9 cellular contexts compared by ENCODE assay signal in the genomic region with DNA sequence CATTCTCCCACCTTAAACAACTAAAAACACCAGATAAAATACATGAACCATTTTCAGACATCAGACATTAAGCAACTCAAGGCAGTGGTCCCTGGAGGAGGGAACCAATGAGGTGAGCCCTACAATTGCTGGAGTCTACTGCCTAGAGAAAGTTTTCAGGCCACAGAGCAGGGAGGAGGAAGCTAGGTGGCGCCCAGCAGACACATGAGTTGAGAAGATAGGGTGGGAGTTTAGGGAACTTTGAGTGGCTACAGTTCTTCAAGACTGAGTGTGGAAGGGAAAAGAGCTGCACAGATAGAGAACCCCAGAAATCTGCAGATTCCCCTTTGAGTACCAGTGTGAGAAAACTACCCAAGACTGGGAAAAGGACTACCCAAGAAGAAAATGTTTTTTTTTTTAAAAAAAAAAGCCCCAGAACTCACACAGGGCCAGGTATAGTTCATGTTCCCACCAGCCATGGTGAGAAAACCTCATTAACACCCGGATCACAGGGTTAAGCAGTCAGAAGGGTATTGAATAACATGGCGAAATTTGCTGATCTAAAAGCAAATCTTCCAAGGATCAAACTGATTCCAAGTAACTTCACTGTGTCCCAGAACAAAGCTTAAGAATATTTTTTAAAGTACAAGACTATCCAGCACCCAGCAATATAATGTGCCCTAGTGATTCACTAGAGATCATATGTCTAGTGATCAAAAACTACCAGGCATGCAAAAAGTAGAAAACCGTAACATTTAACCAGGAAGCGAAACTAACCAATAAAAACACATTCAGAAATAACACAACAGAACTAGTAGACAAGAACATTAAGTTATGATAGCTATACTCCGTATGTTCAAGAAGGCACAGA. TPM values are rescaled to one million over a fixed set of nuclear protein-coding genes. Genes with fewer than 3 reads are reported as not detected.
DNase-seq lines count a peak whose midpoint lies in the region; ATAC-seq and TF ChIP-seq lines count a peak whose summit lies in the region.
"Had no signal": no experiment of that assay in that cellular context is flagged by ENCODE, and none has a peak within 500 bp of the region (broad histone marks: within the 10 kb centered on the region; RNA-seq: fewer than 3 reads in every experiment).

No MANE protein-coding gene starts in this region.

- H3K36me3 Mint-ChIP-seq in naive B cell (peaks cover 22 to 32% of the 10 kb centered on the region in 2 donors), osteocyte (ENCODE audit: unreplicated experiment) (peaks cover 59% of the 10 kb centered on the region)

- H3K9me3 Mint-ChIP-seq in naive B cell: peaks cover 0 to 3% (median 0%) of the 10 kb centered on the region in 7 donors
- peaks cover 7% of the 10 kb centered on the region for H3K9me3 Mint-ChIP-seq in osteocyte (ENCODE audit: unreplicated experiment)
- H3K9me3 Mint-ChIP-seq: activated naive CD8-positive, alpha-beta T cell treated with anti-CD3 and anti-CD28 coated beads, Interleukin-2, amount 10 ng/mL, durations not matched to agents 7 days and 5 days had no signal

- TF ChIP-seq CTCF in osteocyte (IDR thresholded peaks at IDR 0.05): no peak

- H3K27me3 Mint-ChIP-seq in naive B cell (no peaks in the 10 kb centered on the region), osteocyte (ENCODE audit: unreplicated experiment) (no peaks in the 10 kb centered on the region)
- H3K27me3 Mint-ChIP-seq: activated naive CD8-positive, alpha-beta T cell treated with anti-CD3 and anti-CD28 coated beads, Interleukin-2, amount 10 ng/mL, durations not matched to agents 7 days and 5 days had no signal

- DNase-seq in activated CD4-positive, CD25-positive, alpha-beta regulatory T cell treated with anti-CD3 and anti-CD28 coated beads, Interleukin-2, amount 50 U/mL, for 72 hours: no peak
- DNase-seq in SK-MEL-5 (ENCODE audit: low read depth, low spot score) (peak; percentile 50), naive B cell (peak; percentile 45), NCI-H2107 treated with DMSO at 0.1 percent for 48 hours (lab: John Stamatoyannopoulos, UW; ENCODE audit: unreplicated experiment) (no peak), AG08396 (ENCODE audit: low spot score) (no peak), osteocyte (ENCODE audit: extremely low spot score, unreplicated experiment) (no peak)
- DNase-seq: activated naive CD8-positive, alpha-beta T cell treated with anti-CD3 and anti-CD28 coated beads, Interleukin-2, amount 10 ng/mL, durations not matched to agents 7 days and 5 days had no signal

- H3K4me3 Mint-ChIP-seq in naive B cell (peak overlapping the region; percentile 1 to 80 (median 62)), osteocyte (ENCODE audit: unreplicated experiment) (no peak overlapping the region)
- H3K4me3 Mint-ChIP-seq: activated naive CD8-positive, alpha-beta T cell treated with anti-CD3 and anti-CD28 coated beads, Interleukin-2, amount 10 ng/mL, durations not matched to agents 7 days and 5 days had no signal

- H3K4me1 Mint-ChIP-seq in naive B cell (peaks cover 33 to 46% (median 34%) of the 10 kb centered on the region in 3 donors), osteocyte (ENCODE audit: unreplicated experiment) (no peaks in the 10 kb centered on the region)

- peak overlapping the region; percentile 62 to 96 (median 85) for H3K27ac Mint-ChIP-seq in naive B cell
- no peak overlapping the region for H3K27ac Mint-ChIP-seq in osteocyte (ENCODE audit: unreplicated experiment)
- H3K27ac Mint-ChIP-seq: activated naive CD8-positive, alpha-beta T cell treated with anti-CD3 and anti-CD28 coated beads, Interleukin-2, amount 10 ng/mL, durations not matched to agents 7 days and 5 days had no signal

- ATAC-seq in activated CD4-positive, CD25-positive, alpha-beta regulatory T cell treated with anti-CD3 and anti-CD28 coated beads, Interleukin-2, amount 50 U/mL, for 24 hours: peak; percentile 53 to 79
- ATAC-seq in HG02623 (IDR thresholded peaks at IDR 0.05; ENCODE audit: unreplicated experiment) (peak; percentile 63), naive B cell (ENCODE audit: low read depth in 2 of 2) (peak; percentile 90)

- in situ Hi-C loops in SK-MEL-5 (cut with HindIII; ENCODE audit: low pct_unique_long_range_greater_than_20kb, low sequenced_read_pairs): no loop called here

RNA-seq across cellular contexts. Expression of a gene that starts 12.0 kb away (rescaled TPM):
- 91.8 and 108 TPM in 2 replicates for total RNA-seq in SK-MEL-5 (2014; rRNA removed; shearing (Covaris generic))
- 72.5 and 94.2 TPM in 2 replicates for polyA plus RNA-seq in SK-MEL-5 (2015; cell fraction: cytosol; rRNA removed)
- 58.3 and 74.9 TPM in 2 replicates for polyA plus RNA-seq in SK-MEL-5 (2015; cell fraction: nucleus; rRNA removed)
- 100 to 1,000 TPM in 4 of 6 donors, 10 to 100 TPM in 2; 84.5 to 134 (median 112) TPM for polyA plus RNA-seq in naive B cell (ENCODE audit: low read depth in 6 of 6)
- 37.1 and 43.3 TPM in 2 replicates for total RNA-seq in osteocyte

RNA-seq across cellular contexts. Expression of a gene that starts 55.3 kb away (rescaled TPM):
- 162 and 163 TPM in 2 replicates for total RNA-seq in SK-MEL-5 (2014; rRNA removed; shearing (Covaris generic))
- 107 and 113 TPM in 2 replicates for polyA plus RNA-seq in SK-MEL-5 (2015; cell fraction: cytosol; rRNA removed)
- polyA plus RNA-seq in SK-MEL-5 (2015; cell fraction: nucleus; rRNA removed): 23.0 and 38.3 TPM in 2 replicates
- 100 to 1,000 TPM in 4 of 6 donors, 10 to 100 TPM in 2; 76.4 to 133 (median 116) TPM for polyA plus RNA-seq in naive B cell (ENCODE audit: low read depth in 6 of 6)
- 130 and 139 TPM in 2 replicates for total RNA-seq in osteocyte

Comparison
In these comparisons a context has a peak if more than half of its experiments do, and no peak if none do; other contexts are left out.
1. DNase-seq: peak in SK-MEL-5 (single experiment) and naive B cell (single experiment); none in activated CD4-positive, CD25-positive, alpha-beta regulatory T cell treated with anti-CD3 and anti-CD28 coated beads, Interleukin-2, amount 50 U/mL, for 72 hours (single experiment), NCI-H2107 treated with DMSO at 0.1 percent for 48 hours (single experiment), AG08396 (single experiment) and osteocyte (single experiment).
2. Peak in every context shown above with its lines, with median percentiles within 50 percentile points of each other: ATAC-seq.